ENCODE assay signal across 25 cellular contexts in the genomic region with DNA sequence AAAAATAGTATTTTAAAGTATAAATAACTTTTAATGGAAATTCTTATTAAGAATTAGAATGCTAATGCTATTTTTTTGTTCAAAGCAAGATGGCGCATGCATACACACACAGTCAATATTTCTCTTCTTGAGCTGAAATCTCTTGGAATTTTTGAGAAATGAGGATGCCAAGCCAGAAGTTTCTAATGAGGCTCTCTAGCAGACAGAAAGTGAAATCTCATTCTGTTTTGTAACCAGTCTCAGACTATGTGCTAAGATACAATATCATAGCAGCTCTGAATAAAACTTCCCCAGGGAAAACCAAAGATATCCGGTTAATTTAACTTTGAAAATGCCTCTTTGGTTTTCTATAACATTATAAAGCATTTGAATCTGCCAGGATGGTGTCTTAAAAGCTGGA.
"Had no signal": no experiment of that assay in that cellular context is flagged by ENCODE, and none has a peak within 500 bp of the region (broad histone marks: within the 10 kb centered on the region; RNA-seq: fewer than 3 reads in every experiment).

No MANE protein-coding gene starts in this region.

- DNase-seq: activated CD4-positive, alpha-beta T cell treated with anti-CD3 and anti-CD28 coated beads for 36 hours; activated CD4-positive, CD25-positive, alpha-beta regulatory T cell; activated CD8-positive, alpha-beta T cell treated with anti-CD3 and anti-CD28 coated beads, Interleukin-2, amount 10 ng/mL, durations not matched to agents 7 days and 5 days; activated naive CD4-positive, alpha-beta T cell; activated T-cell treated with anti-CD3 and anti-CD28 coated beads for 4 hours; activated T-cell treated with anti-CD3 and anti-CD28 coated beads, Interleukin-2, amount 50 U/mL, for 72 hours; anterior cingulate cortex; body of pancreas; caudate nucleus; endodermal cell; hypothalamus; mucosa of descending colon; posterior cingulate gyrus; retina; spleen; stimulated activated naive CD4-positive, alpha-beta T cell; T-helper 1 cell; testis; trophoblast cell had no signal

- H3K36me3 ChIP-seq: esophagus muscularis mucosa, gastroesophageal sphincter, spleen had no signal

- H3K27me3 ChIP-seq: body of pancreas, esophagus muscularis mucosa, gastroesophageal sphincter, spleen, testis had no signal

- H3K4me3 ChIP-seq: body of pancreas, esophagus muscularis mucosa, gastroesophageal sphincter, lung, mucosa of descending colon, spleen, testis had no signal

- H3K27ac ChIP-seq: body of pancreas, esophagus muscularis mucosa, gastroesophageal sphincter, spleen, testis had no signal

- H3K9me3 ChIP-seq: body of pancreas, esophagus muscularis mucosa, gastroesophageal sphincter, mucosa of descending colon, spleen, testis had no signal

- H3K4me1 ChIP-seq: body of pancreas, esophagus muscularis mucosa, gastroesophageal sphincter, spleen, testis had no signal

- ATAC-seq: activated CD4-positive, alpha-beta T cell treated with anti-CD3 and anti-CD28 coated beads for 36 hours; activated CD8-positive, alpha-beta T cell treated with anti-CD3 and anti-CD28 coated beads, Interleukin-2, amount 10 ng/mL, durations not matched to agents 7 days and 5 days; activated naive CD4-positive, alpha-beta T cell treated with anti-CD3 and anti-CD28 coated beads, Interleukin-2, amount 50 U/mL, for 72 hours; activated T-cell treated with anti-CD3 and anti-CD28 coated beads, Interleukin-2, amount 50 U/mL, for 72 hours; body of pancreas; gastroesophageal sphincter; left lobe of liver; mucosa of descending colon; natural killer cell treated with Interleukin-12 subunit alpha and Interleukin-12 subunit beta and Interleukin-15 and Interleukin-18, amount 100 ng/mL, for 72 hours had no signal
